In the genomic region with DNA sequence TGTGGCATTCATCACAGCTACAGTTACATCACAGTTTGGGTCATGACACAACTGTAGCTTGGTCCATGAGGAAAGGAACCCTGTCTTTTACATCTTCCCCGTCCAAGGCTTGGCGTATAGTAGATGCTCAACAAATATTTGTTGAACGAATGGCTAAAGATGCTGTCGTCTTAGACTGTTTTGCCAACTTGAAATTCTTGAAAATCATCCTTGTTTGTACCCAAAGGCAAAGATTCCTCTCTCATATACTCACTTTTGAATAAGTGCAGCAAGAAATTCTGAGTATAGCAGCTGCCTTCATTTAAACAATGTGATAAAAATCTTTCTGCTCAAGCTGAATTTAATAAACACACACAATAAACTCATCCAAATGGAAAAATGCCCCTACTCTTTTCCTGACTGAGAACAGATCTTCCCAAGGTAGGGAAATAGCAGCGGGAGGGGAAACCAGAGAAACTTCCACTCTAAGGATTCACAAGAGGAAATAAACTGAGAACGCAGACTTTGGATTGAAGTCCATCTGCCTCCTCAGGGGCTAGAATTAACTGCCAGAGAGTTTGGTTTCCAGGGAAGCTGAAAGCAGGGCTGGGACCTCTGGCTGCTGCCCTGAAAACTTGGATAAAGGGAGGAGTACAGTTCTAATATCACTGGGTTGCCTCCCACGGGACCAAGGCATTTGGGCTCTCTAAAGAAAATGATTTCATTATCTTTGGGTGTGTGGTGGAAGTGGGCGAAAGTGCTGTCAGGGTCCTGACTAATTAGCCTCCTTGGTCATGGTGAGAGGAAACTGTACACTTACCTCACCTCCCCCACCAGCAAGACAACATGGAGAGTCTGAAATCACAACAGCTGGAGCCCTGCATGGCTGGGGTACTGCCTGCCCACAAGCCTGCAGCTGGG, we compare ENCODE assay signal across 14 cellular contexts.
DNase-seq lines count a peak whose midpoint lies in the region; ATAC-seq and TF ChIP-seq lines count a peak whose summit lies in the region.
"Had no signal": no experiment of that assay in that cellular context is flagged by ENCODE, and none has a peak within 500 bp of the region (broad histone marks: within the 10 kb centered on the region; RNA-seq: fewer than 3 reads in every experiment).

No MANE protein-coding gene starts in this region.

- intact Hi-C loops in heart left ventricle (cut with DNase I) (no loop called here), aorta (cut with DNase I) (loop anchor here in 1 of 2 donors (5.0 kb wide), 1 partner anchor 42 kb away; no protein-coding TSS in a partner anchor)

- no peaks in the 10 kb centered on the region for H3K79me2 ChIP-seq in trophoblast cell (ENCODE audit: control insufficient read depth, insufficient read depth, low read length, poor library complexity)

- TF ChIP-seq CTCF in heart left ventricle (IDR thresholded peaks at IDR 0.05): no peak
- TF ChIP-seq CTCF in osteocyte (IDR thresholded peaks at IDR 0.05): no peak

- H4K8ac ChIP-seq in trophoblast cell (ENCODE audit: low read depth, low read length): no peak overlapping the region

- no peak overlapping the region for H3K4me3 Mint-ChIP-seq in osteocyte (ENCODE audit: unreplicated experiment)
- H3K4me3 Mint-ChIP-seq: activated CD4-positive, alpha-beta memory T cell treated with anti-CD3 and anti-CD28 coated beads for 36 hours; activated naive CD8-positive, alpha-beta T cell treated with anti-CD3 and anti-CD28 coated beads, Interleukin-2, amount 50 U/mL, for 24 hours had no signal

- H2BK120ac ChIP-seq in trophoblast cell (ENCODE audit: insufficient read depth, low read length, poor library complexity): no peak overlapping the region

- DNase-seq in adipocyte (ENCODE audit: low read depth): peak; percentile 25
- peak in 4 of 5 donors; percentile 35 to 72 (median 50) for DNase-seq in heart left ventricle
- peak; percentile 41 to 73 for DNase-seq in trophoblast cell
- DNase-seq in aorta: no peak
- DNase-seq in activated CD4-positive, alpha-beta T cell treated with anti-CD3 and anti-CD28 coated beads for 4 hours: no peak
- no peak for DNase-seq in putamen (ENCODE audit: low spot score)
- no peak for DNase-seq in osteocyte (ENCODE audit: extremely low spot score, unreplicated experiment)
- DNase-seq: activated CD4-positive, alpha-beta memory T cell treated with anti-CD3 and anti-CD28 coated beads for 36 hours; activated naive CD8-positive, alpha-beta T cell treated with anti-CD3 and anti-CD28 coated beads, Interleukin-2, amount 50 U/mL, for 24 hours; activated T-cell treated with anti-CD3 and anti-CD28 coated beads, Interleukin-2, amount 50 U/mL, for 48 hours; H7; kidney glomerular epithelial cell; NCI-H1105 treated with DMSO at 0.1 percent for 48 hours had no signal

- H3K4ac ChIP-seq in trophoblast cell (ENCODE audit: low read depth, low read length): no peak overlapping the region

- H4K91ac ChIP-seq in trophoblast cell (ENCODE audit: low read depth, low read length): no peak overlapping the region

- peaks cover 23% of the 10 kb centered on the region for H3K4me1 Mint-ChIP-seq in osteocyte (ENCODE audit: unreplicated experiment)
- H3K4me1 Mint-ChIP-seq: activated naive CD8-positive, alpha-beta T cell treated with anti-CD3 and anti-CD28 coated beads, Interleukin-2, amount 50 U/mL, for 24 hours had no signal

- H3K79me1 ChIP-seq in trophoblast cell (ENCODE audit: low read length): no peaks in the 10 kb centered on the region

- H2AK5ac ChIP-seq in trophoblast cell (ENCODE audit: low read length): no peak overlapping the region

- peak overlapping the region; percentile 40 for H3K18ac ChIP-seq in trophoblast cell (ENCODE audit: low read length)

- H3K4me1 ChIP-seq in adipocyte (ENCODE audit: control insufficient read depth, insufficient read depth, low read length): peaks cover 52% of the 10 kb centered on the region
- peaks cover 0 to 47% (median 19%) of the 10 kb centered on the region in 12 donors for H3K4me1 ChIP-seq in heart left ventricle
- peaks cover 14 to 28% of the 10 kb centered on the region in 2 experiments for H3K4me1 ChIP-seq in trophoblast cell (ENCODE audit: control insufficient read depth in 1 of 2, insufficient read depth in 2 of 2, low read length in 2 of 2)
- peaks cover 5 to 34% of the 10 kb centered on the region in 2 donors for H3K4me1 ChIP-seq in aorta (ENCODE audit: control insufficient read depth in 1 of 2, insufficient read depth in 2 of 2, low read length in 2 of 2)
- H3K4me1 ChIP-seq: BLaER1 had no signal

- H3K14ac ChIP-seq in trophoblast cell (ENCODE audit: low read length): no peak overlapping the region

- H3K27ac ChIP-seq in heart left ventricle (peak overlapping the region in 7 of 12 donors; percentile 18 to 75 (median 27)), trophoblast cell (ENCODE audit: low read depth, low read length) (no peak overlapping the region), aorta (ENCODE audit: low read depth in 1 of 2, low read length in 2 of 2) (peak overlapping the region; percentile 95 to 99)
- H3K27ac ChIP-seq: BLaER1 had no signal

- no peaks in the 10 kb centered on the region for H3K9me3 Mint-ChIP-seq in osteocyte (ENCODE audit: unreplicated experiment)
- H3K9me3 Mint-ChIP-seq: activated CD4-positive, alpha-beta memory T cell treated with anti-CD3 and anti-CD28 coated beads for 36 hours; activated naive CD8-positive, alpha-beta T cell treated with anti-CD3 and anti-CD28 coated beads, Interleukin-2, amount 50 U/mL, for 24 hours had no signal

- peaks cover 30% of the 10 kb centered on the region for H3K36me3 Mint-ChIP-seq in osteocyte (ENCODE audit: unreplicated experiment)
- H3K36me3 Mint-ChIP-seq: activated CD4-positive, alpha-beta memory T cell treated with anti-CD3 and anti-CD28 coated beads for 36 hours had no signal

- no peak overlapping the region for H3K4me2 ChIP-seq in trophoblast cell (ENCODE audit: low read length)
- H3K4me2 ChIP-seq: BLaER1 had no signal

- H3K9me3 ChIP-seq in adipocyte (ENCODE audit: control insufficient read depth, low read length): no peaks in the 10 kb centered on the region
- no peaks in the 10 kb centered on the region for H3K9me3 ChIP-seq in heart left ventricle
- H3K9me3 ChIP-seq in trophoblast cell (ENCODE audit: insufficient read depth, low read depth, low read length): no peaks in the 10 kb centered on the region
- no peaks in the 10 kb centered on the region for H3K9me3 ChIP-seq in aorta (ENCODE audit: control insufficient read depth, low read length)
- H3K9me3 ChIP-seq: BLaER1 had no signal

- no peak overlapping the region for H4K12ac ChIP-seq in trophoblast cell (ENCODE audit: low read depth, low read length)

- TF ChIP-seq POLR2A in heart left ventricle (IDR thresholded peaks at IDR 0.05): no peak

- H3K4me3 ChIP-seq in adipocyte (ENCODE audit: low read length) (no peak overlapping the region), heart left ventricle (no peak overlapping the region), trophoblast cell (ENCODE audit: low read depth, low read length) (no peak overlapping the region), aorta (ENCODE audit: low read length in 2 of 2) (no peak overlapping the region)
- H3K4me3 ChIP-seq: BLaER1 had no signal

- H3K27me3 Mint-ChIP-seq in osteocyte (ENCODE audit: unreplicated experiment): no peaks in the 10 kb centered on the region
- H3K27me3 Mint-ChIP-seq: activated CD4-positive, alpha-beta memory T cell treated with anti-CD3 and anti-CD28 coated beads for 36 hours; activated naive CD8-positive, alpha-beta T cell treated with anti-CD3 and anti-CD28 coated beads, Interleukin-2, amount 50 U/mL, for 24 hours had no signal

- H2BK12ac ChIP-seq in trophoblast cell (ENCODE audit: low read length): no peak overlapping the region

- H3K36me3 ChIP-seq in adipocyte (ENCODE audit: control insufficient read depth, insufficient read depth, low read length, severe bottlenecking) (no peaks in the 10 kb centered on the region), heart left ventricle (peaks cover 0 to 93% (median 23%) of the 10 kb centered on the region in 9 donors), trophoblast cell (ENCODE audit: control insufficient read depth in 1 of 2, insufficient read depth in 2 of 2, low read length in 2 of 2) (peaks cover 16 to 57% of the 10 kb centered on the region in 2 experiments), aorta (ENCODE audit: control insufficient read depth in 1 of 2, insufficient read depth in 2 of 2, low read length in 1 of 2) (no peaks in the 10 kb centered on the region)
- H3K36me3 ChIP-seq: BLaER1 had no signal

- H3K27ac Mint-ChIP-seq in osteocyte (ENCODE audit: unreplicated experiment): no peak overlapping the region
- H3K27ac Mint-ChIP-seq: activated CD4-positive, alpha-beta memory T cell treated with anti-CD3 and anti-CD28 coated beads for 36 hours; activated naive CD8-positive, alpha-beta T cell treated with anti-CD3 and anti-CD28 coated beads, Interleukin-2, amount 50 U/mL, for 24 hours had no signal

- no peak overlapping the region for H3K23ac ChIP-seq in trophoblast cell (ENCODE audit: low read length)

- H3K27me3 ChIP-seq in adipocyte (replicated peaks; ENCODE audit: control insufficient read depth, insufficient read depth, low read length) (no peaks in the 10 kb centered on the region), heart left ventricle (no peaks in the 10 kb centered on the region), trophoblast cell (ENCODE audit: insufficient read depth, low read length) (no peaks in the 10 kb centered on the region), aorta (ENCODE audit: control insufficient read depth in 1 of 2, insufficient read depth in 2 of 2, low read length in 1 of 2) (no peaks in the 10 kb centered on the region)
- H3K27me3 ChIP-seq: BLaER1 had no signal

- no peak overlapping the region for H2BK5ac ChIP-seq in trophoblast cell (ENCODE audit: low read depth, low read length, poor library complexity)

- no peak overlapping the region for H2AFZ ChIP-seq in trophoblast cell (ENCODE audit: insufficient read depth, low read length, poor library complexity)

- no peak overlapping the region for H3K9ac ChIP-seq in adipocyte (ENCODE audit: low read length)
- no peak overlapping the region for H3K9ac ChIP-seq in trophoblast cell (ENCODE audit: low read length)
- H3K9ac ChIP-seq: BLaER1 had no signal

- ATAC-seq in heart left ventricle: peak in 3 of 4 donors; percentile 44 to 76 (median 51)
- peak; percentile 17 for ATAC-seq in aorta (ENCODE audit: low FRiP score)
- ATAC-seq: activated naive CD8-positive, alpha-beta T cell treated with anti-CD3 and anti-CD28 coated beads, Interleukin-2, amount 50 U/mL, for 24 hours had no signal

- WGBS in heart left ventricle, 4 donors: 66 to 77% (median 72%) methylated on average over 8 of the region's 8 CpGs
- no CpG with 5 or more reads among the region's 8 CpGs for WGBS in trophoblast cell (ENCODE audit: extremely low coverage, insufficient coverage, insufficient read length)
- WGBS in aorta, 2 donors: 65 to 70% methylated on average over 8 of the region's 8 CpGs

Comparison
In these comparisons a context has a peak if more than half of its experiments do, and no peak if none do; other contexts are left out.
1. DNase-seq: peak in adipocyte (single experiment), heart left ventricle (4 of 5) and trophoblast cell (2 of 2); none in aorta (0 of 2), activated CD4-positive, alpha-beta T cell treated with anti-CD3 and anti-CD28 coated beads for 4 hours (0 of 2), putamen (single experiment) and osteocyte (single experiment).